ENCODE assay signal across 19 cellular contexts in the genomic region with DNA sequence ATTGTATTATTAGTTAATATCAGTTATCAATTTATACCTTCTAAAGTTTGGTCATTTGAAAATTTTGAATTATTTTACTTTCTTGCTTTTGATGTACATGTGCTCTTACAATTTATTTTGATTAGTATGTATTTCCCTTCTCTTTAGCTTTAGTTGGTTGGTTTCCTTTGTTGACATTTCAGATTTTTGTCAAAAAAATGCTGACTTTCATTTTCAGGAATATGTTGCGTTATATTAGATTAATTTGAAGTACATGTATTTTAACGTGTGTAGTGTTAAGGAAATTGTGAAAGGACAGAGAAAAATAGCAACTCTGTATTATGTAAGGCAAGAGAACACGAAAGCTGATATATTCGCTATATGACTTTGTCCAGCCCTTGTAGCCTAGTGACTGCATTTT.
"Had no signal": no experiment of that assay in that cellular context is flagged by ENCODE, and none has a peak within 500 bp of the region (broad histone marks: within the 10 kb centered on the region; RNA-seq: fewer than 3 reads in every experiment).

No MANE protein-coding gene starts in this region.

- DNase-seq: Kasumi-1, KG1, MM.1S, NCI-H1092 treated with DMSO at 0.1 percent for 48 hours, NCI-H1436, NCI-H187, NCI-H2029, NCI-H2081 treated with DMSO at 0.1 percent for 48 hours, NCI-H2171, NCI-H226, NCI-H446, NCI-H510A, NCI-H524 treated with DMSO at 0.1 percent for 48 hours, NCI-H69, NCI-H774, Right ventricle myocardium superior, RPMI8226 had no signal

- FAIRE-seq: RCC 7860 had no signal

- ATAC-seq: SK-N-SH treated with all-trans-retinoic acid at 6 μM for 48 hours had no signal
